ENCODE assay signal across 8 cellular contexts in genomic region chr11:102564110-102564509, GRCh38. TPM values are rescaled to one million over a fixed set of nuclear protein-coding genes. Genes with fewer than 3 reads are reported as not detected.
DNase-seq lines count a peak whose midpoint lies in the region; ATAC-seq, FAIRE-seq and TF ChIP-seq lines count a peak whose summit lies in the region.

No MANE protein-coding gene starts in this region.

- no peak overlapping the region for H3K4me3 Mint-ChIP-seq in stimulated activated naive CD8-positive, alpha-beta T cell treated with anti-CD3 and anti-CD28 coated beads, Interleukin-15, amount 100 ng/mL, for 72 hours

- peaks cover 49% of the 10 kb centered on the region for H3K4me1 Mint-ChIP-seq in stimulated activated naive CD8-positive, alpha-beta T cell treated with anti-CD3 and anti-CD28 coated beads, Interleukin-15, amount 100 ng/mL, for 72 hours

- no peak overlapping the region for H3K4me3 ChIP-seq in kidney (ENCODE audit: low read length in 2 of 2)

- TF ChIP-seq CTCF in kidney (IDR thresholded peaks at IDR 0.05; ENCODE audit: borderline replicate concordance, extremely low read depth, insufficient read depth) = no peak

- no peak for FAIRE-seq in kidney (lab: Jason Lieb, UNC)

- no peaks in the 10 kb centered on the region for H3K27me3 Mint-ChIP-seq in stimulated activated naive CD8-positive, alpha-beta T cell treated with anti-CD3 and anti-CD28 coated beads, Interleukin-15, amount 100 ng/mL, for 72 hours

- H3K9me3 Mint-ChIP-seq in activated naive CD4-positive, alpha-beta T cell treated with anti-CD3 and anti-CD28 coated beads, Interleukin-2, amount 50 U/mL, for 72 hours = peaks cover 5 to 13% of the 10 kb centered on the region in 2 donors
- peaks cover 22 to 25% of the 10 kb centered on the region in 2 donors for H3K9me3 Mint-ChIP-seq in stimulated activated naive CD8-positive, alpha-beta T cell treated with anti-CD3 and anti-CD28 coated beads, Interleukin-15, amount 100 ng/mL, for 72 hours

- H3K27ac Mint-ChIP-seq in activated naive CD4-positive, alpha-beta T cell treated with anti-CD3 and anti-CD28 coated beads, Interleukin-2, amount 50 U/mL, for 72 hours = no peak overlapping the region
- H3K27ac Mint-ChIP-seq in stimulated activated naive CD8-positive, alpha-beta T cell treated with anti-CD3 and anti-CD28 coated beads, Interleukin-15, amount 100 ng/mL, for 72 hours = peak overlapping the region in 1 of 2 donors; percentile 44

- no peaks in the 10 kb centered on the region for H3K9me3 ChIP-seq in kidney (ENCODE audit: control insufficient read depth in 1 of 2, low read length in 2 of 2)

- H3K27ac ChIP-seq in kidney (ENCODE audit: low read depth in 2 of 2, low read length in 2 of 2) = no peak overlapping the region

- no peak for DNase-seq in activated naive CD4-positive, alpha-beta T cell treated with anti-CD3 and anti-CD28 coated beads, Interleukin-2, amount 50 U/mL, for 72 hours (ENCODE audit: low spot score in 2 of 2)
- DNase-seq in activated naive CD4-positive, alpha-beta T cell (lab: John Stamatoyannopoulos, UW) = no peak
- peak; percentile 80 for DNase-seq in amniotic epithelial cell (ENCODE audit: low read depth)
- no peak for DNase-seq in stimulated activated naive CD8-positive, alpha-beta T cell treated with anti-CD3 and anti-CD28 coated beads, Interleukin-15, amount 100 ng/mL, for 72 hours
- DNase-seq in NCI-H510A (lab: John Stamatoyannopoulos, UW) = no peak
- DNase-seq in kidney = no peak
- DNase-seq in left ventricle myocardium superior = no peak

- no peak overlapping the region for H3K9ac ChIP-seq in kidney (ENCODE audit: low read length in 2 of 2)

- H3K36me3 Mint-ChIP-seq in activated naive CD4-positive, alpha-beta T cell treated with anti-CD3 and anti-CD28 coated beads, Interleukin-2, amount 50 U/mL, for 72 hours = peaks cover 9 to 23% of the 10 kb centered on the region in 2 donors

- H3K36me3 ChIP-seq in kidney (ENCODE audit: control insufficient read depth in 1 of 2, insufficient read depth in 2 of 2, low read length in 2 of 2) = no peaks in the 10 kb centered on the region

- intact Hi-C loops in kidney (cut with DNase I) = no loop called here
- intact Hi-C loops in left ventricle myocardium superior (cut with micrococcal nuclease) = no loop called here

- peaks cover 0 to 3% of the 10 kb centered on the region in 2 donors for H3K4me1 ChIP-seq in kidney (ENCODE audit: control insufficient read depth in 1 of 2, insufficient read depth in 1 of 2, low read depth in 1 of 2, low read length in 2 of 2)

- ATAC-seq in activated naive CD4-positive, alpha-beta T cell treated with anti-CD3 and anti-CD28 coated beads, Interleukin-2, amount 50 U/mL, for 72 hours = peak; percentile 91 to 95
- ATAC-seq in HG03196 (IDR thresholded peaks at IDR 0.05; ENCODE audit: unreplicated experiment) (peak; percentile 64), left ventricle myocardium superior (no peak)
- ATAC-seq in stimulated activated naive CD8-positive, alpha-beta T cell treated with anti-CD3 and anti-CD28 coated beads, Interleukin-15, amount 100 ng/mL, for 72 hours = peak; percentile 90

RNA-seq across cellular contexts. Expression of gene MMP7, which starts 33.6 kb away (rescaled TPM):
- total RNA-seq in activated naive CD4-positive, alpha-beta T cell treated with anti-CD3 and anti-CD28 coated beads, Interleukin-2, amount 50 U/mL, for 72 hours = not detected
- total RNA-seq in kidney (1,380 TPM), left ventricle myocardium superior (not detected)
- polyA plus RNA-seq in kidney (ENCODE audit: insufficient read depth, low read depth, low replicate concordance) = 101 TPM

Comparison
In these comparisons a context has a peak if more than half of its experiments do, and no peak if none do; other contexts are left out.
1. RNA of gene MMP7, which starts 33.6 kb away (total RNA-seq): 1,380 TPM in kidney (single experiment); not detected in activated naive CD4-positive, alpha-beta T cell treated with anti-CD3 and anti-CD28 coated beads, Interleukin-2, amount 50 U/mL, for 72 hours and not detected in left ventricle myocardium superior (single experiment); every median in the first group is over 1,000 times any median in the second.